Comparison of ENCODE assay signal across 8 cellular contexts in genomic region chr1:3900150-3900968, GRCh38. TPM values are rescaled to one million over a fixed set of nuclear protein-coding genes. Genes with fewer than 3 reads are reported as not detected.
DNase-seq lines count a peak whose midpoint lies in the region; ATAC-seq, FAIRE-seq and TF ChIP-seq lines count a peak whose summit lies in the region.

Gene C1orf174, minus strand, starts transcription at chr1:3900272. Its CDS starts 86 bp downstream, at chr1:3900186.

- H2BK120ac ChIP-seq in H1 (replicated peaks; ENCODE audit: low read depth, low read length), result peak within 1 kb of the TSS; percentile 93

- ATAC-seq in CD8-positive, alpha-beta T cell, result peak; percentile 83
- ATAC-seq in GM19467 (IDR thresholded peaks at IDR 0.05; ENCODE audit: unreplicated experiment) (peak; percentile 59), memory B cell (ENCODE audit: low read depth) (peak; percentile 78)

- peak within 1 kb of the TSS; percentile 66 to 95 (median 92) for H3K9ac ChIP-seq in H1 (replicated peaks in 1 of 4; ENCODE audit: extremely low read depth in 1 of 4, low read depth in 3 of 4, low read length in 3 of 4)

- H3K27ac ChIP-seq in CD8-positive, alpha-beta T cell (ENCODE audit: low read depth, low read length), result peak within 1 kb of the TSS; percentile 69
- H3K27ac ChIP-seq in H1 (ENCODE audit: low read depth, low read length), result peak within 1 kb of the TSS; percentile 98

- peak; percentile 63 to 70; a peak in 2 of 3 replicates for TF ChIP-seq POLR2A in H1 (IDR thresholded peaks at IDR 0.05; ENCODE audit: control extremely low read depth in 1 of 2, low read depth in 2 of 2, low read length in 2 of 2)

- H4K20me1 ChIP-seq in H1 (replicated peaks in 1 of 2; ENCODE audit: control insufficient read depth in 1 of 2, insufficient read depth in 2 of 2, low read length in 2 of 2), result peaks cover 4 to 10% of the 10 kb centered on the region in 2 experiments

- H3K18ac ChIP-seq in H1 (ENCODE audit: extremely low read depth, low read length), result peak within 1 kb of the TSS; percentile 100

- H3K4me3 Mint-ChIP-seq in CD8-positive, alpha-beta T cell, result peak within 1 kb of the TSS; percentile 88
- H3K4me3 Mint-ChIP-seq in memory B cell, result peak within 1 kb of the TSS; percentile 96

- peaks cover 49% of the 10 kb centered on the region for H3K4me1 ChIP-seq in CD8-positive, alpha-beta T cell (ENCODE audit: insufficient read depth, low read length)
- H3K4me1 ChIP-seq in H1 (replicated peaks in 1 of 4; ENCODE audit: control insufficient read depth in 3 of 4, insufficient read depth in 4 of 4, low read length in 3 of 4), result peaks cover 0 to 12% (median 3%) of the 10 kb centered on the region in 4 experiments; a peak in 1 of 7 replicates

- H3K27me3 ChIP-seq in CD8-positive, alpha-beta T cell (ENCODE audit: insufficient read depth, low read length), result no peaks in the 10 kb centered on the region
- no peaks in the 10 kb centered on the region for H3K27me3 ChIP-seq in H1 (replicated peaks in 1 of 4; ENCODE audit: control insufficient read depth in 3 of 4, extremely low read depth in 1 of 4, insufficient read depth in 3 of 4, low read length in 3 of 4)

- peak within 1 kb of the TSS; percentile 92; the same call in 1 of the 2 replicates for H2AFZ ChIP-seq in H1 (ENCODE audit: low read length)

- peaks cover 8% of the 10 kb centered on the region for H3K9me3 ChIP-seq in CD8-positive, alpha-beta T cell (ENCODE audit: low read length)
- H3K9me3 ChIP-seq in H1 (ENCODE audit: insufficient read depth in 2 of 2, low read depth in 1 of 2, low read length in 1 of 2), result no peaks in the 10 kb centered on the region

- peaks cover 15% of the 10 kb centered on the region for H3K79me1 ChIP-seq in H1 (ENCODE audit: low read depth, low read length)

- peak within 1 kb of the TSS; percentile 85 for H3K56ac ChIP-seq in H1 (replicated peaks; ENCODE audit: insufficient read length, low read depth, low read length)

- no peak within 1 kb of the TSS for H3K23ac ChIP-seq in H1 (ENCODE audit: insufficient read length)

- intact Hi-C loops in CD8-positive, alpha-beta T cell (cut with DNase I, micrococcal nuclease), result loop anchor here (1.0 to 10.0 kb wide), 9 partner anchors 43 to 1487 kb away; partner anchors contain the start of genes CEP104 (in 2 of the 2), DFFB (in 2 of the 2), LRRC47 (in 1 of the 2) and PRXL2B (in 1 of the 2)

- CTCF ChIA-PET in CD8-positive, alpha-beta T cell (lab: Charles Lee), result interaction anchor here (0.7 to 1.5 kb wide), 2 partner anchors 38 to 1831 kb away, joined by 4 read pairs; no protein-coding TSS in a partner anchor
- CTCF ChIA-PET in H1 (lab: Charles Lee; ENCODE audit: partially characterized antibody), result interaction anchor here (0.6 to 1.8 kb wide), 2 partner anchors 106 to 996 kb away, joined by 3 to 4 read pairs; no protein-coding TSS in a partner anchor

- 0 out of 2 replicates have a peak within 1 kb of the TSS, but pooled peaks have one; percentile 53 for H2BK15ac ChIP-seq in H1 (ENCODE audit: low read length)

- H3K4me3 ChIP-seq in CD8-positive, alpha-beta T cell (ENCODE audit: low read depth, low read length), result peak within 1 kb of the TSS; percentile 55
- peak within 1 kb of the TSS; percentile 78 to 92 (median 84) for H3K4me3 ChIP-seq in H1 (ENCODE audit: extremely low read depth in 1 of 4, insufficient read depth in 2 of 4, low read depth in 3 of 4, low read length in 4 of 4)

- no peak within 1 kb of the TSS for H2BK20ac ChIP-seq in H1 (ENCODE audit: low read length)

- no peak within 1 kb of the TSS for H2AK5ac ChIP-seq in H1 (ENCODE audit: low read depth, low read length)

- H4K5ac ChIP-seq in H1 (ENCODE audit: insufficient read length, low read depth, low read length), result peak within 1 kb of the TSS; percentile 96

- POLR2A ChIA-PET in CD8-positive, alpha-beta T cell (lab: Charles Lee), result interaction anchor here (0.6 to 2.7 kb wide), 6 partner anchors 9 to 110 kb away, joined by 3 to 27 read pairs (median 4); partner anchors contain the start of genes CEP104, DFFB and LRRC47
- POLR2A ChIA-PET in H1 (lab: Charles Lee; ENCODE audit: partially characterized antibody), result interaction anchor here (0.6 to 3.3 kb wide), 12 partner anchors 9 to 826 kb away, joined by 3 to 29 read pairs (median 4); partner anchors contain the start of genes CEP104, DFFB and LRRC47

- TF ChIP-seq CTCF in CD8-positive, alpha-beta T cell (IDR thresholded peaks at IDR 0.05), result no peak
- TF ChIP-seq CTCF in H1 (IDR thresholded peaks at IDR 0.05; ENCODE audit: control extremely low read depth in 1 of 3, insufficient read depth in 1 of 3, low read depth in 1 of 3, low read length in 3 of 3), result no peak

- TF ChIP-seq EP300 in H1 (IDR thresholded peaks at IDR 0.05; ENCODE audit: borderline replicate concordance in 1 of 2, low read depth in 2 of 2, low read length in 2 of 2), result no peak

- H3K36me3 Mint-ChIP-seq in CD8-positive, alpha-beta T cell, result peaks cover 31% of the 10 kb centered on the region
- peaks cover 17% of the 10 kb centered on the region for H3K36me3 Mint-ChIP-seq in memory B cell

- no peaks in the 10 kb centered on the region for H3K36me3 ChIP-seq in CD8-positive, alpha-beta T cell (ENCODE audit: insufficient read depth, low read length)
- 0 out of 8 replicates have a peak, but pooled peaks cover 0 to 2% (median under 1%) of the 10 kb centered on the region in 4 experiments for H3K36me3 ChIP-seq in H1 (ENCODE audit: control insufficient read depth in 2 of 4, insufficient read depth in 4 of 4, low read length in 3 of 4)

- H3K14ac ChIP-seq in H1 (ENCODE audit: insufficient read length), result no peak within 1 kb of the TSS

- peak within 1 kb of the TSS; percentile 79 to 82 for H3K4me2 ChIP-seq in H1 (ENCODE audit: insufficient read depth in 1 of 2, low read depth in 2 of 2, low read length in 2 of 2)

- H3K23me2 ChIP-seq in H1 (ENCODE audit: low read depth, low read length), result peaks cover 8% of the 10 kb centered on the region

- H3K4ac ChIP-seq in H1 (replicated peaks; ENCODE audit: insufficient read length, low read depth, low read length), result peak within 1 kb of the TSS; percentile 88

- H2BK12ac ChIP-seq in H1 (ENCODE audit: low read depth, low read length), result peak within 1 kb of the TSS; percentile 84; the same call in 1 of the 2 replicates

- peak within 1 kb of the TSS; percentile 98 for H2BK5ac ChIP-seq in H1 (ENCODE audit: low read depth, low read length)

- TF ChIP-seq RAD21 in H1 (IDR thresholded peaks at IDR 0.05 in 1 of 2, conservative IDR thresholded peaks at IDR 0.05 in 1 of 2; ENCODE audit: low read depth in 2 of 2, low read length in 2 of 2), result no peak

- peaks cover 55% of the 10 kb centered on the region for H3K4me1 Mint-ChIP-seq in CD8-positive, alpha-beta T cell (ENCODE audit: low read depth)
- H3K4me1 Mint-ChIP-seq in memory B cell, result peaks cover 12% of the 10 kb centered on the region

- peak within 1 kb of the TSS; percentile 96 for H4K91ac ChIP-seq in H1 (replicated peaks; ENCODE audit: insufficient read length, low read length)

- H4K8ac ChIP-seq in H1 (ENCODE audit: extremely low read depth, insufficient read depth, low read length), result peak within 1 kb of the TSS; percentile 99

- H3K27ac Mint-ChIP-seq in CD8-positive, alpha-beta T cell, result peak within 1 kb of the TSS; percentile 92
- H3K27ac Mint-ChIP-seq in memory B cell, result peak within 1 kb of the TSS; percentile 88

- 1% methylated on average over 29 of the region's 58 CpGs; no CpG with 5 or more reads in 1 of the 2 experiments for WGBS in H1 (ENCODE audit: extremely low coverage in 1 of 2, insufficient coverage in 1 of 2, insufficient read length in 1 of 2, insufficient replicate concordance in 2 of 2, low coverage in 1 of 2, low lambda C conversion rate in 2 of 2, missing lambda C conversion rate in 1 of 2), 2 experiments

- DNase-seq in CD8-positive, alpha-beta T cell, result peak; percentile 88 to 99 (median 91)
- DNase-seq in HS-27A (ENCODE audit: low read depth), result peak; percentile 97
- peak; percentile 94 for DNase-seq in NOMO-1 treated with dmso at 0.1 percent for 144 hours (lab: John Stamatoyannopoulos, UW; ENCODE audit: unreplicated experiment)
- DNase-seq in activated CD8-positive, alpha-beta memory T cell treated with anti-CD3 and anti-CD28 coated beads for 48 hours (ENCODE audit: low read depth in 2 of 3, low spot score in 2 of 3), result peak; percentile 60 to 78 (median 68)
- DNase-seq in H1 (ENCODE audit: low read depth in 1 of 2, low spot score in 2 of 2), result peak; percentile 90 to 97
- peak; percentile 81 to 91 for DNase-seq in memory B cell (ENCODE audit: low spot score in 2 of 2)
- DNase-seq in stimulated activated CD8-positive, alpha-beta memory T cell treated with anti-CD3 and anti-CD28 coated beads, Interleukin-12 subunit alpha, Interleukin-12 subunit beta, amount 100 ng/mL, for 24 hours (ENCODE audit: extremely low read depth), result peak; percentile 80

- FAIRE-seq in H1 (lab: Jason Lieb, UNC), result peak; percentile 88

- no peaks in the 10 kb centered on the region for H3K27me3 Mint-ChIP-seq in CD8-positive, alpha-beta T cell (ENCODE audit: low read depth)
- H3K27me3 Mint-ChIP-seq in memory B cell, result no peaks in the 10 kb centered on the region

- H3K79me2 ChIP-seq in H1 (ENCODE audit: control insufficient read depth in 1 of 2, insufficient read depth in 2 of 2, low read length in 2 of 2), result peaks cover 5 to 41% of the 10 kb centered on the region in 2 experiments

- peaks cover 7% of the 10 kb centered on the region for H3K9me3 Mint-ChIP-seq in CD8-positive, alpha-beta T cell
- H3K9me3 Mint-ChIP-seq in memory B cell, result peaks cover 3% of the 10 kb centered on the region

TF ChIP-seq in H1, 55 proteins besides CTCF, POLR2A, EP300 and RAD21 (continues in another document):
- TF ChIP-seq NANOG (IDR thresholded peaks at IDR 0.05; ENCODE audit: insufficient read depth, low read depth, low read length, poor library complexity, severe bottlenecking) (no peak), CHD1 (IDR thresholded peaks at IDR 0.05; ENCODE audit: low read depth, low read length) (no peak; the same call in 1 of the 2 replicates), FOSL1 (IDR thresholded peaks at IDR 0.05; ENCODE audit: insufficient read depth, low read depth, low read length) (no peak), CHD2 (IDR thresholded peaks at IDR 0.05; ENCODE audit: low read length) (0 out of 2 replicates have a peak, but pooled peaks have one; percentile 13), RFX5 (IDR thresholded peaks at IDR 0.05; ENCODE audit: borderline replicate concordance, low read depth, low read length) (no peak)

RNA-seq across cellular contexts. Expression of gene C1orf174, which starts in this region (rescaled TPM):
- total RNA-seq in CD8-positive, alpha-beta T cell, result 10 to 100 TPM; 19.1 to 20.9 TPM
- 28.4 and 28.5 TPM in 2 replicates for total RNA-seq in H1 (2021; fragmentation: NEBNext Ultra II Directional; extraction: Animal tissue kit (Norgen Biotek cat#: 25700))
- polyA plus RNA-seq in H1 (2011; rRNA removed), result 31.1 and 32.4 TPM in 2 replicates
- 35.9 TPM for polyA plus RNA-seq in H1 (2011; cell fraction: cytosol; rRNA removed)
- 31.2 TPM for polyA plus RNA-seq in H1 (2011; cell fraction: nucleus; rRNA removed)
- 25.9 to 34.1 TPM (median 27.7 TPM) in 4 replicates for polyA plus RNA-seq in H1 (2012, experiment 1 of 2)
- 7.2 TPM for polyA plus RNA-seq in H1 (2012, experiment 2 of 2)
- 21.3 TPM for polyA plus RNA-seq in H1 (2013, experiment 1 of 2)
- 22.1 TPM for polyA plus RNA-seq in H1 (2013, experiment 2 of 2)
- polyA minus RNA-seq in H1 (2011; rRNA and poly(A)+ RNA removed), result 21.0 and 24.5 TPM in 2 replicates
- polyA minus RNA-seq in H1 (2011; cell fraction: cytosol; rRNA and poly(A)+ RNA removed), result 16.9 TPM
- polyA minus RNA-seq in H1 (2011; cell fraction: nucleus; rRNA and poly(A)+ RNA removed), result 11.5 TPM

Comparison
In these comparisons a context has a peak if more than half of its experiments do, and no peak if none do; other contexts are left out.
1. Peak in every context shown above with its lines: DNase-seq, ATAC-seq, H3K4me3 ChIP-seq and H3K27ac ChIP-seq.